Comparison of ENCODE assay signal across 29 cellular contexts in the genomic region with DNA sequence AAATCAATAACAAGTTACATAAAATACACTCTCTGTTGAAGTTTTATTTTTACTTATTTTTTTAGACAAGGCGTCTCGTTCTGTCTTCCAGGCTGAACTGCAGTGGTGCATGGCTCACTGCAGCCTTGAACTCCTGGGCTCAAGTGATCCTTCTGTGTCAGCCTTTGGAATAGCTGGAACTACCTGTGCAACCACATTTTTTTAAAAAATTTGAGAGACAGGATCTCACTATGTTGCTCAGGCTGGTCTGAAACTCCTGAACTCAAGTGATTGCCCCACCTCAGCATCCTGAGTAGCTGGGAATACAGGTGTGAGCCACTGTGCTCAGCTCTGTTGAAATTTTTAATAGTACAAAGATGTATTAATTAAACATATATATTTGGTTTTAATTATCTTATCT.
DNase-seq lines count a peak whose midpoint lies in the region; ATAC-seq lines count a peak whose summit lies in the region.
"Had no signal": no experiment of that assay in that cellular context is flagged by ENCODE, and none has a peak within 500 bp of the region (broad histone marks: within the 10 kb centered on the region; RNA-seq: fewer than 3 reads in every experiment).

No MANE protein-coding gene starts in this region.

- H4K12ac ChIP-seq in trophoblast cell (ENCODE audit: low read depth, low read length), result no peak overlapping the region

- H4K8ac ChIP-seq in mesendoderm (ENCODE audit: low read depth, low read length) (no peak overlapping the region), trophoblast cell (ENCODE audit: low read depth, low read length) (no peak overlapping the region)

- H2BK15ac ChIP-seq in mesendoderm (replicated peaks; ENCODE audit: low read depth), result no peak overlapping the region

- no peak for DNase-seq in mesendoderm
- DNase-seq in trophoblast cell, result peak; percentile 70 to 94
- DNase-seq in COLO668 (lab: John Stamatoyannopoulos, UW; ENCODE audit: unreplicated experiment), result no peak
- DNase-seq: 8988T; ACHN; AML-193; BE2C; C1 segment of cervical spinal cord; Caco-2; Calu3; CD4-positive, alpha-beta memory T cell; CD4-positive, alpha-beta T cell; CD4-positive, CD25-positive, alpha-beta regulatory T cell; CD8-positive, alpha-beta memory T cell; CD8-positive, alpha-beta T cell; COR-L47; DMS 273 treated with DMSO at 0.1 percent for 48 hours; DMS153; DMS53; DMS79; DMS79 treated with DMSO at 0.1 percent for 48 hours; DND-41; EL had no signal

- no peak overlapping the region for H3K18ac ChIP-seq in mesendoderm (ENCODE audit: low read length)
- no peak overlapping the region for H3K18ac ChIP-seq in trophoblast cell (ENCODE audit: low read length)

- ATAC-seq in GM18520 (IDR thresholded peaks at IDR 0.05; ENCODE audit: unreplicated experiment), result no peak
- ATAC-seq: A549; CD8-positive, alpha-beta T cell had no signal

- H2BK5ac ChIP-seq in mesendoderm (ENCODE audit: low read length) (no peak overlapping the region), trophoblast cell (ENCODE audit: low read depth, low read length, poor library complexity) (no peak overlapping the region)

- H3K9me3 ChIP-seq in trophoblast cell (ENCODE audit: insufficient read depth, low read depth, low read length), result no peaks in the 10 kb centered on the region
- H3K9me3 ChIP-seq: BE2C, Caco-2 had no signal

- H3K9ac ChIP-seq in mesendoderm (ENCODE audit: low read length), result no peak overlapping the region
- H3K9ac ChIP-seq in trophoblast cell (ENCODE audit: low read length), result no peak overlapping the region
- H3K9ac ChIP-seq: BLaER1; BLaER1 treated with 17β-estradiol and CSF1 and Interleukin-3, amounts not matched to agents 10 nM and 100 nM had no signal

- H3K4me3 ChIP-seq in mesendoderm (ENCODE audit: low read length) (no peak overlapping the region), trophoblast cell (ENCODE audit: low read depth, low read length) (no peak overlapping the region)
- H3K4me3 ChIP-seq: A549; BLaER1; BLaER1 treated with 17β-estradiol and CSF1 and Interleukin-3, amounts not matched to agents 10 nM and 100 nM had no signal

- WGBS in mesendoderm (ENCODE audit: extremely low coverage, insufficient coverage, low lambda C conversion rate), result no CpG with 5 or more reads among the region's 2 CpGs
- WGBS in trophoblast cell (ENCODE audit: extremely low coverage, insufficient coverage, insufficient read length), result no CpG with 5 or more reads among the region's 2 CpGs

- no peak overlapping the region for H4K5ac ChIP-seq in mesendoderm (ENCODE audit: low read length)

- H2BK120ac ChIP-seq in mesendoderm (ENCODE audit: low read depth, low read length), result no peak overlapping the region
- H2BK120ac ChIP-seq in trophoblast cell (ENCODE audit: insufficient read depth, low read length, poor library complexity), result no peak overlapping the region

- H2AK5ac ChIP-seq in mesendoderm (ENCODE audit: low read length) (no peak overlapping the region), trophoblast cell (ENCODE audit: low read length) (no peak overlapping the region)

- H3K23ac ChIP-seq in mesendoderm (ENCODE audit: low read length) (no peak overlapping the region), trophoblast cell (ENCODE audit: low read length) (no peak overlapping the region)

- no peak overlapping the region for H2BK12ac ChIP-seq in trophoblast cell (ENCODE audit: low read length)

- H3K56ac ChIP-seq in mesendoderm (ENCODE audit: low read length), result no peak overlapping the region

- H3K14ac ChIP-seq in trophoblast cell (ENCODE audit: low read length), result no peak overlapping the region

- H3K79me2 ChIP-seq in mesendoderm (ENCODE audit: control insufficient read depth, insufficient read depth, low read length) (no peaks in the 10 kb centered on the region), trophoblast cell (ENCODE audit: control insufficient read depth, insufficient read depth, low read length, poor library complexity) (no peaks in the 10 kb centered on the region)

- no peaks in the 10 kb centered on the region for H3K4me1 ChIP-seq in mesendoderm (ENCODE audit: control insufficient read depth, low read depth, low read length)
- H3K4me1 ChIP-seq in trophoblast cell (ENCODE audit: control insufficient read depth in 1 of 2, insufficient read depth in 2 of 2, low read length in 2 of 2), result no peaks in the 10 kb centered on the region
- H3K4me1 ChIP-seq: A549; BE2C; BLaER1; BLaER1 treated with 17β-estradiol and CSF1 and Interleukin-3, amounts not matched to agents 10 nM and 100 nM; Caco-2 had no signal

- H3K27me3 ChIP-seq in mesendoderm (ENCODE audit: insufficient read depth, low read length, poor library complexity), result no peaks in the 10 kb centered on the region
- no peaks in the 10 kb centered on the region for H3K27me3 ChIP-seq in trophoblast cell (ENCODE audit: insufficient read depth, low read length)
- H3K27me3 ChIP-seq: BE2C; BLaER1; BLaER1 treated with 17β-estradiol and CSF1 and Interleukin-3, amounts not matched to agents 10 nM and 100 nM had no signal

- H3K27ac ChIP-seq in mesendoderm (ENCODE audit: low read depth, low read length), result no peak overlapping the region
- no peak overlapping the region for H3K27ac ChIP-seq in trophoblast cell (ENCODE audit: low read depth, low read length)
- H3K27ac ChIP-seq: 22Rv1; A549; BLaER1; BLaER1 treated with 17β-estradiol and CSF1 and Interleukin-3, amounts not matched to agents 10 nM and 100 nM; C4-2B had no signal

- H3K4ac ChIP-seq in mesendoderm (ENCODE audit: low read depth, low read length), result peak overlapping the region; percentile 16
- H3K4ac ChIP-seq in trophoblast cell (ENCODE audit: low read depth, low read length), result no peak overlapping the region

- H3K4me2 ChIP-seq in mesendoderm (ENCODE audit: low read length) (no peak overlapping the region), trophoblast cell (ENCODE audit: low read length) (no peak overlapping the region)
- H3K4me2 ChIP-seq: A549; BLaER1; BLaER1 treated with 17β-estradiol and CSF1 and Interleukin-3, amounts not matched to agents 10 nM and 100 nM had no signal

- H3K36me3 ChIP-seq in mesendoderm (ENCODE audit: control insufficient read depth, insufficient read depth, low read length), result no peaks in the 10 kb centered on the region
- H3K36me3 ChIP-seq in trophoblast cell (ENCODE audit: control insufficient read depth in 1 of 2, insufficient read depth in 2 of 2, low read length in 2 of 2), result no peaks in the 10 kb centered on the region
- H3K36me3 ChIP-seq: BE2C; BLaER1; BLaER1 treated with 17β-estradiol and CSF1 and Interleukin-3, amounts not matched to agents 10 nM and 100 nM had no signal

- H4K91ac ChIP-seq in trophoblast cell (ENCODE audit: low read depth, low read length), result no peak overlapping the region

- no peaks in the 10 kb centered on the region for H3K79me1 ChIP-seq in mesendoderm (ENCODE audit: low read length)
- no peaks in the 10 kb centered on the region for H3K79me1 ChIP-seq in trophoblast cell (ENCODE audit: low read length)

- no peak overlapping the region for H2AFZ ChIP-seq in trophoblast cell (ENCODE audit: insufficient read depth, low read length, poor library complexity)

Comparison
In these comparisons a context has a peak if more than half of its experiments do, and no peak if none do; other contexts are left out.
1. DNase-seq: peak in trophoblast cell (2 of 2); none in mesendoderm (single experiment) and COLO668 (single experiment).